ENCODE assay signal across 9 cellular contexts in the genomic region with DNA sequence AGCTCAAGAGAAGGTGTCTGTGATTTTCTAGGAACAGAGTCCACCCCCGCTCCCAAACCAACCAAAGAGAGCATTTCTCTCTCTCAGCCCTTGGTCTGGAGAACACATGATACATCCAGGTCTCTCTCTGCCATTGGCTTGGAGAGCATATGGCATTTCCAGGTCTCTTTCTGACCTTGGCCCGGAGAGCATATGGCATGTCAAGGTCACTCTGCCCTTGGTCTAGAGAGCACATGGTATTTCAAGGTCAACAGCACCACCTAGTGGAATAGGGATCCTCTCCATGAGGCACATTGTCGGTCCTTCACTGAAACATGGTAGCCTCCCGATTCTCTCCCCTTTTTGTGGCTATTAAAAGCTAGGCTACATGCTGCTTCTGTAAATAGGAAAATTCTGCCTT.
A peak's percentile ranks its signal among the peaks of the same experiment; 100 is the strongest.
DNase-seq lines count a peak whose midpoint lies in the region; ATAC-seq and TF ChIP-seq lines count a peak whose summit lies in the region.
"Had no signal": no experiment of that assay in that cellular context is flagged by ENCODE, and none has a peak within 500 bp of the region (broad histone marks: within the 10 kb centered on the region; RNA-seq: fewer than 3 reads in every experiment).

No MANE protein-coding gene starts in this region.

- H3K4me3 ChIP-seq in osteoblast (ENCODE audit: insufficient read depth, low read length) (no peak overlapping the region), ovary (no peak overlapping the region)

- H3K27me3 Mint-ChIP-seq in activated CD4-positive, alpha-beta T cell treated with anti-CD3 and anti-CD28 coated beads, Interleukin-2, amount 10 ng/mL, durations not matched to agents 7 days and 5 days, result no peaks in the 10 kb centered on the region
- H3K27me3 Mint-ChIP-seq in activated CD8-positive, alpha-beta T cell treated with anti-CD3 and anti-CD28 coated beads for 36 hours, result no peaks in the 10 kb centered on the region

- WGBS in ovary, 3 donors, result 58 to 70% (median 66%) methylated on average over 4 of the region's 4 CpGs

- TF ChIP-seq POLR2A in ovary (IDR thresholded peaks at IDR 0.05), result no peak

- H3K4me1 Mint-ChIP-seq in activated CD4-positive, alpha-beta T cell treated with anti-CD3 and anti-CD28 coated beads, Interleukin-2, amount 10 ng/mL, durations not matched to agents 7 days and 5 days, result no peaks in the 10 kb centered on the region
- no peaks in the 10 kb centered on the region for H3K4me1 Mint-ChIP-seq in activated CD8-positive, alpha-beta T cell treated with anti-CD3 and anti-CD28 coated beads for 36 hours (ENCODE audit: low read depth)

- TF ChIP-seq EP300 in ovary (IDR thresholded peaks at IDR 0.05), result no peak

- H3K4me1 ChIP-seq in osteoblast (ENCODE audit: insufficient read depth, low read length), result no peaks in the 10 kb centered on the region
- no peaks in the 10 kb centered on the region for H3K4me1 ChIP-seq in ovary (ENCODE audit: insufficient read depth)
- H3K4me1 ChIP-seq: parathyroid adenoma had no signal

- no peak overlapping the region for H3K4me3 Mint-ChIP-seq in activated CD4-positive, alpha-beta T cell treated with anti-CD3 and anti-CD28 coated beads, Interleukin-2, amount 10 ng/mL, durations not matched to agents 7 days and 5 days
- no peak overlapping the region for H3K4me3 Mint-ChIP-seq in activated CD8-positive, alpha-beta T cell treated with anti-CD3 and anti-CD28 coated beads for 36 hours

- H4K20me1 ChIP-seq in osteoblast (ENCODE audit: insufficient read depth, low read length), result no peaks in the 10 kb centered on the region

- no peak overlapping the region for H2AFZ ChIP-seq in osteoblast (ENCODE audit: low read length)
- H2AFZ ChIP-seq: parathyroid adenoma had no signal

- H3K27me3 ChIP-seq in osteoblast (ENCODE audit: insufficient read depth, low read length) (no peaks in the 10 kb centered on the region), ovary (no peaks in the 10 kb centered on the region)

- H3K36me3 ChIP-seq in osteoblast (ENCODE audit: insufficient read depth, low read length) (no peaks in the 10 kb centered on the region), ovary (no peaks in the 10 kb centered on the region)

- H3K9me3 Mint-ChIP-seq in activated CD4-positive, alpha-beta T cell treated with anti-CD3 and anti-CD28 coated beads, Interleukin-2, amount 10 ng/mL, durations not matched to agents 7 days and 5 days, result no peaks in the 10 kb centered on the region
- peaks cover 6% of the 10 kb centered on the region for H3K9me3 Mint-ChIP-seq in activated CD8-positive, alpha-beta T cell treated with anti-CD3 and anti-CD28 coated beads for 36 hours

- in situ Hi-C loops in KBM-7 (cut with MboI; ENCODE audit: low pct_unique_long_range_greater_than_20kb, low sequenced_read_pairs), result no loop called here

- H3K27ac Mint-ChIP-seq in activated CD4-positive, alpha-beta T cell treated with anti-CD3 and anti-CD28 coated beads, Interleukin-2, amount 10 ng/mL, durations not matched to agents 7 days and 5 days, result no peak overlapping the region
- H3K27ac Mint-ChIP-seq in activated CD8-positive, alpha-beta T cell treated with anti-CD3 and anti-CD28 coated beads for 36 hours, result no peak overlapping the region

- no peak overlapping the region for H3K4me2 ChIP-seq in osteoblast (ENCODE audit: insufficient read depth, low read length)

- intact Hi-C loops in activated CD8-positive, alpha-beta T cell treated with anti-CD3 and anti-CD28 coated beads for 36 hours (cut with micrococcal nuclease), result no loop called here
- intact Hi-C loops in ovary (cut with DNase I), result no loop called here

- H3K27ac ChIP-seq in osteoblast (ENCODE audit: low read depth, low read length) (no peak overlapping the region), ovary (no peak overlapping the region)
- H3K27ac ChIP-seq: parathyroid adenoma had no signal

- no peaks in the 10 kb centered on the region for H3K9me3 ChIP-seq in osteoblast (ENCODE audit: low read depth, low read length)
- H3K9me3 ChIP-seq in ovary, result no peaks in the 10 kb centered on the region

- POLR2A ChIA-PET in activated CD4-positive, alpha-beta T cell treated with anti-CD3 and anti-CD28 coated beads, Interleukin-2, amount 10 ng/mL, durations not matched to agents 7 days and 5 days (lab: Charles Lee), result no interaction called here
- POLR2A ChIA-PET in activated CD8-positive, alpha-beta T cell treated with anti-CD3 and anti-CD28 coated beads for 36 hours (lab: Charles Lee), result interaction anchor here (0.7 kb wide), 1 partner anchor 1085 kb away, joined by 3 read pairs; no protein-coding TSS in a partner anchor

- no peaks in the 10 kb centered on the region for H3K36me3 Mint-ChIP-seq in activated CD4-positive, alpha-beta T cell treated with anti-CD3 and anti-CD28 coated beads, Interleukin-2, amount 10 ng/mL, durations not matched to agents 7 days and 5 days (ENCODE audit: low read depth)
- no peaks in the 10 kb centered on the region for H3K36me3 Mint-ChIP-seq in activated CD8-positive, alpha-beta T cell treated with anti-CD3 and anti-CD28 coated beads for 36 hours (ENCODE audit: low read depth)

- ATAC-seq in activated CD8-positive, alpha-beta T cell treated with anti-CD3 and anti-CD28 coated beads for 36 hours, result no peak

- no peaks in the 10 kb centered on the region for H3K79me2 ChIP-seq in osteoblast (ENCODE audit: insufficient read depth, low read length)
- H3K79me2 ChIP-seq: parathyroid adenoma had no signal

- CTCF ChIA-PET in activated CD4-positive, alpha-beta T cell treated with anti-CD3 and anti-CD28 coated beads, Interleukin-2, amount 10 ng/mL, durations not matched to agents 7 days and 5 days (lab: Charles Lee), result no interaction called here
- CTCF ChIA-PET in activated CD8-positive, alpha-beta T cell treated with anti-CD3 and anti-CD28 coated beads for 36 hours (lab: Charles Lee), result interaction anchor here (0.6 kb wide), 1 partner anchor 221 kb away, joined by 3 read pairs; no protein-coding TSS in a partner anchor

- DNase-seq in activated CD4-positive, alpha-beta T cell treated with anti-CD3 and anti-CD28 coated beads, Interleukin-2, amount 10 ng/mL, durations not matched to agents 7 days and 5 days, result peak; percentile 14
- DNase-seq in activated CD4-positive, alpha-beta T cell treated with anti-CD3 and anti-CD28 coated beads for 1 hour, result no peak
- DNase-seq in KBM-7 (peak; percentile 47), osteoblast (ENCODE audit: insufficient read length, low spot score, missing footprints) (peak; percentile 9), amniotic stem cell (lab: John Stamatoyannopoulos, UW) (no peak), NCI-H2029 treated with DMSO at 0.1 percent for 48 hours (lab: John Stamatoyannopoulos, UW) (no peak), ovary (no peak)
- peak; percentile 11 for DNase-seq in activated CD8-positive, alpha-beta T cell treated with anti-CD3 and anti-CD28 coated beads for 36 hours

- peak; percentile 43 for TF ChIP-seq CTCF in activated CD8-positive, alpha-beta T cell treated with anti-CD3 and anti-CD28 coated beads for 36 hours (IDR thresholded peaks at IDR 0.05)
- peak; percentile 8 for TF ChIP-seq CTCF in osteoblast (IDR thresholded peaks at IDR 0.05; ENCODE audit: extremely low read depth, low read depth, low read length)
- TF ChIP-seq CTCF in ovary (IDR thresholded peaks at IDR 0.05), result no peak

Comparison
In these comparisons a context has a peak if more than half of its experiments do, and no peak if none do; other contexts are left out.
1. DNase-seq: peak in activated CD4-positive, alpha-beta T cell treated with anti-CD3 and anti-CD28 coated beads, Interleukin-2, amount 10 ng/mL, durations not matched to agents 7 days and 5 days (single experiment), KBM-7 (single experiment), activated CD8-positive, alpha-beta T cell treated with anti-CD3 and anti-CD28 coated beads for 36 hours (single experiment) and osteoblast (single experiment); none in activated CD4-positive, alpha-beta T cell treated with anti-CD3 and anti-CD28 coated beads for 1 hour (single experiment), amniotic stem cell (single experiment), NCI-H2029 treated with DMSO at 0.1 percent for 48 hours (single experiment) and ovary (0 of 5).
2. CTCF ChIP-seq: peak in activated CD8-positive, alpha-beta T cell treated with anti-CD3 and anti-CD28 coated beads for 36 hours (single experiment) and osteoblast (single experiment); none in ovary (0 of 3).